25 cellular contexts compared by ENCODE assay signal in the genomic region with DNA sequence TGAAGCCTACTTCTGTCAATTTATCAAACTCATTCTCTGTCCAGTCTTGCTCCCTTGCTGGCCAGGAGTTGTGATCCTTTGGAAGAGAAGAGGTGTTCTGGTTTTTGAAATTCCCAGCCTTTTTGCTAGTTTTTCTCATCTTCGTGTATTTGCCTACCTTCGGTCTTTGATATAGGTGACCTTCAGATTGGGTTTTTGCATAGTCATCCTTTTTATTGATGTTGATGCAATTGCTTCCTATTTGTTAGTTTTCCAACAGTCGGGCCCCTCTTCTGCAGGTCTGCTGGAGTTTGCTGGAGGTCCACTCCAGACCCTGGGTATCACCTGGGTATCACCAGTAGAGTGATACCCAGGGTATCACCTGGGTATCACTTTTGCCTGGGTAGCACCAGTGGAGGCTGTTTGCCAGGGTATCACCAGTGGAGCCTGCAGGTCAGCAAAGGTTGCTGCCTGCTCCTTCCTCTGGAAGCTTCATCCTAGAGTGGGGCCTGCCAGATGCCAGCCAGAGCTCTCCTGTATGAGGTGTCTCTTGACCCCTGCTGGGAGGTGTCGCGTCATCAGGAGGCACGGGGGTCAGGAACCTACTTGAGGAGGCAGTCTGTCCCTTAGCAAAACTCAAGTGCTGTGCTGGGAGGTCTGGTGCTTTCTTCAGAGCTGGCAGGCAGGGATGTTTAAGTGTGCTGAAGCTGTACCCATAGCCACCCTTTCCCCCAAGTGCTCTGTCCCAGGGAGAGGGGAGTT.
"Had no signal": no experiment of that assay in that cellular context is flagged by ENCODE, and none has a peak within 500 bp of the region (broad histone marks: within the 10 kb centered on the region; RNA-seq: fewer than 3 reads in every experiment).

No MANE protein-coding gene starts in this region.

- H2AFZ ChIP-seq: hepatocyte had no signal

- H3K4me3 ChIP-seq: coronary artery, dorsolateral prefrontal cortex, esophagus muscularis mucosa, gastroesophageal sphincter, heart left ventricle, hepatocyte, left ventricle myocardium inferior, lower lobe of right lung, mucosa of descending colon had no signal

- H3K27ac ChIP-seq: coronary artery, dorsolateral prefrontal cortex, esophagus muscularis mucosa, foreskin keratinocyte, gastroesophageal sphincter, heart left ventricle, hepatocyte, left ventricle myocardium inferior, lower lobe of right lung had no signal

- H3K4me2 ChIP-seq: hepatocyte had no signal

- H3K9me3 ChIP-seq: lower lobe of right lung, mucosa of descending colon had no signal

- H3K79me2 ChIP-seq: hepatocyte had no signal

- H3K4me1 ChIP-seq: foreskin keratinocyte, heart left ventricle, lower lobe of right lung had no signal

- ATAC-seq: foreskin keratinocyte, gastroesophageal sphincter, heart left ventricle, left colon, left lobe of liver, lower lobe of right lung, mucosa of descending colon had no signal

- DNase-seq: dermis blood vessel endothelial cell; dorsolateral prefrontal cortex; effector CD4-positive, alpha-beta T cell; effector memory CD4-positive, alpha-beta T cell; foreskin keratinocyte; hypothalamus; immature natural killer cell; islet precursor cell; kidney; kidney glomerular epithelial cell; left colon; left ventricle myocardium inferior; lower lobe of right lung; mesenchymal stem cell; mucosa of descending colon; naive B cell had no signal

- H3K27me3 ChIP-seq: dorsolateral prefrontal cortex, esophagus muscularis mucosa, foreskin keratinocyte, gastroesophageal sphincter, heart left ventricle, hepatocyte had no signal

- FAIRE-seq: colon, endothelial cell of umbilical vein, frontal cortex, kidney had no signal

- H3K36me3 ChIP-seq: esophagus muscularis mucosa, gastroesophageal sphincter, heart left ventricle, left ventricle myocardium inferior, lower lobe of right lung had no signal
